Comparison of ENCODE assay signal across 8 cellular contexts in the genomic region with DNA sequence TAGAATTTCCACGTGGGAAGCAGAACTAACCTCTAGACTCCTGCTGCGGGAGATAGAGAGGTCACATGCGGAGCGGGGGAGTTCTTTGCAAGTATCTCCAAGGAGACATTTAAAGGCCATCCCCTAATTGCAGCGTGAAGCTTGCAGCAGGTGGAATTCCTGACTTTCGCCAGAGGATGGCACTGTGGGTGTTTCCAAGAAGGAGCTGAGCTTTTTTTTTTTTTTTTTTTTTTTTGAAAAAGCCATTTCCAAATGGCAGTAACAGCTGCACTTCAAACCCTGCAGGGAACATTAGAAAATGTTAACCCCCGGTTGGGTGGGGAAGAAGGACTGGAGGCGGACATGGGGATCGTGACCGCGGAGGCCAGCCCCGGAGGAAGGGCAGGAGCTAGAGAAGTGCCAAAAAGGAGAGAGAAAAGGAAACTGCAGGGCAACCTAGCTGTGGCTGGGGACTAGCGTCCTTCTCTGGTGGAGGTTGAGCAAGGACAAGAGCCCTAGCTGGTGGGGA.
DNase-seq lines count a peak whose midpoint lies in the region; ATAC-seq, FAIRE-seq and TF ChIP-seq lines count a peak whose summit lies in the region.

No MANE protein-coding gene starts in this region.

- DNase-seq in NCI-H510A treated with DMSO at 0.1 percent for 48 hours (lab: John Stamatoyannopoulos, UW) (peak; percentile 46), NCI-H510A (lab: John Stamatoyannopoulos, UW) (no peak), cerebellar cortex (ENCODE audit: low spot score) (peak; percentile 72), kidney (no peak), mesenteric fat pad (ENCODE audit: low spot score) (no peak)
- peak; percentile 60 for DNase-seq in Jurkat, Clone E6-1 (ENCODE audit: low read depth, low spot score)
- DNase-seq in stimulated activated naive CD8-positive, alpha-beta T cell treated with anti-CD3 and anti-CD28 coated beads, Interleukin-15, amount 100 ng/mL, for 72 hours: peak; percentile 15

- no peaks in the 10 kb centered on the region for H4K20me1 ChIP-seq in OCI-LY3 (ENCODE audit: insufficient read depth, low read length)

- no peak for ATAC-seq in stimulated activated naive CD8-positive, alpha-beta T cell treated with anti-CD3 and anti-CD28 coated beads, Interleukin-15, amount 100 ng/mL, for 72 hours

- no peaks in the 10 kb centered on the region for H3K9me3 ChIP-seq in OCI-LY3 (ENCODE audit: insufficient read depth, low read length)
- H3K9me3 ChIP-seq in kidney (ENCODE audit: control insufficient read depth in 1 of 2, low read length in 2 of 2): no peaks in the 10 kb centered on the region

- no peaks in the 10 kb centered on the region for H3K36me3 ChIP-seq in OCI-LY3 (replicated peaks; ENCODE audit: low read depth, low read length)
- H3K36me3 ChIP-seq in kidney (ENCODE audit: control insufficient read depth in 1 of 2, insufficient read depth in 2 of 2, low read length in 2 of 2): no peaks in the 10 kb centered on the region

- H3K27me3 Mint-ChIP-seq in stimulated activated naive CD8-positive, alpha-beta T cell treated with anti-CD3 and anti-CD28 coated beads, Interleukin-15, amount 100 ng/mL, for 72 hours: no peaks in the 10 kb centered on the region

- no peak overlapping the region for H3K4me2 ChIP-seq in OCI-LY3 (ENCODE audit: low read length)

- TF ChIP-seq CTCF in OCI-LY3 (IDR thresholded peaks at IDR 0.05; ENCODE audit: low read depth, low read length) (peak; percentile 33; the same call in 1 of the 2 replicates), kidney (IDR thresholded peaks at IDR 0.05; ENCODE audit: borderline replicate concordance, extremely low read depth, insufficient read depth) (peak; percentile 73)

- H3K9me3 Mint-ChIP-seq in stimulated activated naive CD8-positive, alpha-beta T cell treated with anti-CD3 and anti-CD28 coated beads, Interleukin-15, amount 100 ng/mL, for 72 hours: no peaks in the 10 kb centered on the region

- intact Hi-C loops in kidney (cut with DNase I): no loop called here

- H3K27ac ChIP-seq in OCI-LY3 (ENCODE audit: low read length) (no peak overlapping the region), kidney (ENCODE audit: low read depth in 2 of 2, low read length in 2 of 2) (no peak overlapping the region)

- no peak overlapping the region for H3K4me3 Mint-ChIP-seq in stimulated activated naive CD8-positive, alpha-beta T cell treated with anti-CD3 and anti-CD28 coated beads, Interleukin-15, amount 100 ng/mL, for 72 hours

- no peaks in the 10 kb centered on the region for H3K27me3 ChIP-seq in OCI-LY3 (ENCODE audit: low read depth, low read length)

- H3K9ac ChIP-seq in OCI-LY3 (ENCODE audit: low read length) (no peak overlapping the region), kidney (ENCODE audit: low read length in 2 of 2) (no peak overlapping the region)

- no peaks in the 10 kb centered on the region for H3K79me2 ChIP-seq in OCI-LY3 (ENCODE audit: low read length)

- no peak overlapping the region for H3K27ac Mint-ChIP-seq in stimulated activated naive CD8-positive, alpha-beta T cell treated with anti-CD3 and anti-CD28 coated beads, Interleukin-15, amount 100 ng/mL, for 72 hours

- no peak for FAIRE-seq in kidney (lab: Jason Lieb, UNC)

- H3K4me1 ChIP-seq in OCI-LY3 (ENCODE audit: low read length) (no peaks in the 10 kb centered on the region), kidney (ENCODE audit: control insufficient read depth in 1 of 2, insufficient read depth in 1 of 2, low read depth in 1 of 2, low read length in 2 of 2) (no peaks in the 10 kb centered on the region)

- no peak overlapping the region for H2AFZ ChIP-seq in OCI-LY3 (ENCODE audit: low read depth, low read length)

- H3K4me1 Mint-ChIP-seq in stimulated activated naive CD8-positive, alpha-beta T cell treated with anti-CD3 and anti-CD28 coated beads, Interleukin-15, amount 100 ng/mL, for 72 hours: no peaks in the 10 kb centered on the region

- H3K4me3 ChIP-seq in Jurkat, Clone E6-1 (ENCODE audit: low read length): no peak overlapping the region
- H3K4me3 ChIP-seq in OCI-LY3 (ENCODE audit: low read length): no peak overlapping the region
- H3K4me3 ChIP-seq in kidney (ENCODE audit: low read length in 2 of 2): peak overlapping the region; percentile 38 to 46

Comparison
In these comparisons a context has a peak if more than half of its experiments do, and no peak if none do; other contexts are left out.
1. DNase-seq: peak in NCI-H510A treated with DMSO at 0.1 percent for 48 hours (single experiment), Jurkat, Clone E6-1 (single experiment), cerebellar cortex (single experiment) and stimulated activated naive CD8-positive, alpha-beta T cell treated with anti-CD3 and anti-CD28 coated beads, Interleukin-15, amount 100 ng/mL, for 72 hours (2 of 2); none in NCI-H510A (single experiment), kidney (single experiment) and mesenteric fat pad (single experiment).
2. H3K4me3 ChIP-seq: peak in kidney (2 of 2); none in Jurkat, Clone E6-1 (single experiment) and OCI-LY3 (single experiment).